ENCODE assay signal across 1 cellular context in genomic region chr13:75307370-75307984, GRCh38.
TF ChIP-seq lines count a peak whose summit lies in the region.

No MANE protein-coding gene starts in this region.

TF ChIP-seq in WTC11, 78 proteins besides CTCF, POLR2A, EP300 and RAD21 (continued from another document):
- TF ChIP-seq ARID4B (CRISPR knock-in tag; IDR thresholded peaks at IDR 0.05; ENCODE audit: borderline replicate concordance), result no peak
- TF ChIP-seq, protein P1, sequence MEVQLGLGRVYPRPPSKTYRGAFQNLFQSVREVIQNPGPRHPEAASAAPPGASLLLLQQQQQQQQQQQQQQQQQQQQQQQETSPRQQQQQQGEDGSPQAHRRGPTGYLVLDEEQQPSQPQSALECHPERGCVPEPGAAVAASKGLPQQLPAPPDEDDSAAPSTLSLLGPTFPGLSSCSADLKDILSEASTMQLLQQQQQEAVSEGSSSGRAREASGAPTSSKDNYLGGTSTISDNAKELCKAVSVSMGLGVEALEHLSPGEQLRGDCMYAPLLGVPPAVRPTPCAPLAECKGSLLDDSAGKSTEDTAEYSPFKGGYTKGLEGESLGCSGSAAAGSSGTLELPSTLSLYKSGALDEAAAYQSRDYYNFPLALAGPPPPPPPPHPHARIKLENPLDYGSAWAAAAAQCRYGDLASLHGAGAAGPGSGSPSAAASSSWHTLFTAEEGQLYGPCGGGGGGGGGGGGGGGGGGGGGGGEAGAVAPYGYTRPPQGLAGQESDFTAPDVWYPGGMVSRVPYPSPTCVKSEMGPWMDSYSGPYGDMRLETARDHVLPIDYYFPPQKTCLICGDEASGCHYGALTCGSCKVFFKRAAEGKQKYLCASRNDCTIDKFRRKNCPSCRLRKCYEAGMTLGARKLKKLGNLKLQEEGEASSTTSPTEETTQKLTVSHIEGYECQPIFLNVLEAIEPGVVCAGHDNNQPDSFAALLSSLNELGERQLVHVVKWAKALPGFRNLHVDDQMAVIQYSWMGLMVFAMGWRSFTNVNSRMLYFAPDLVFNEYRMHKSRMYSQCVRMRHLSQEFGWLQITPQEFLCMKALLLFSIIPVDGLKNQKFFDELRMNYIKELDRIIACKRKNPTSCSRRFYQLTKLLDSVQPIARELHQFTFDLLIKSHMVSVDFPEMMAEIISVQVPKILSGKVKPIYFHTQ (CRISPR knock-in tag; IDR thresholded peaks at IDR 0.05), result no peak
- no peak for TF ChIP-seq JUN (CRISPR knock-in tag; IDR thresholded peaks at IDR 0.05)
- TF ChIP-seq, protein P2, sequence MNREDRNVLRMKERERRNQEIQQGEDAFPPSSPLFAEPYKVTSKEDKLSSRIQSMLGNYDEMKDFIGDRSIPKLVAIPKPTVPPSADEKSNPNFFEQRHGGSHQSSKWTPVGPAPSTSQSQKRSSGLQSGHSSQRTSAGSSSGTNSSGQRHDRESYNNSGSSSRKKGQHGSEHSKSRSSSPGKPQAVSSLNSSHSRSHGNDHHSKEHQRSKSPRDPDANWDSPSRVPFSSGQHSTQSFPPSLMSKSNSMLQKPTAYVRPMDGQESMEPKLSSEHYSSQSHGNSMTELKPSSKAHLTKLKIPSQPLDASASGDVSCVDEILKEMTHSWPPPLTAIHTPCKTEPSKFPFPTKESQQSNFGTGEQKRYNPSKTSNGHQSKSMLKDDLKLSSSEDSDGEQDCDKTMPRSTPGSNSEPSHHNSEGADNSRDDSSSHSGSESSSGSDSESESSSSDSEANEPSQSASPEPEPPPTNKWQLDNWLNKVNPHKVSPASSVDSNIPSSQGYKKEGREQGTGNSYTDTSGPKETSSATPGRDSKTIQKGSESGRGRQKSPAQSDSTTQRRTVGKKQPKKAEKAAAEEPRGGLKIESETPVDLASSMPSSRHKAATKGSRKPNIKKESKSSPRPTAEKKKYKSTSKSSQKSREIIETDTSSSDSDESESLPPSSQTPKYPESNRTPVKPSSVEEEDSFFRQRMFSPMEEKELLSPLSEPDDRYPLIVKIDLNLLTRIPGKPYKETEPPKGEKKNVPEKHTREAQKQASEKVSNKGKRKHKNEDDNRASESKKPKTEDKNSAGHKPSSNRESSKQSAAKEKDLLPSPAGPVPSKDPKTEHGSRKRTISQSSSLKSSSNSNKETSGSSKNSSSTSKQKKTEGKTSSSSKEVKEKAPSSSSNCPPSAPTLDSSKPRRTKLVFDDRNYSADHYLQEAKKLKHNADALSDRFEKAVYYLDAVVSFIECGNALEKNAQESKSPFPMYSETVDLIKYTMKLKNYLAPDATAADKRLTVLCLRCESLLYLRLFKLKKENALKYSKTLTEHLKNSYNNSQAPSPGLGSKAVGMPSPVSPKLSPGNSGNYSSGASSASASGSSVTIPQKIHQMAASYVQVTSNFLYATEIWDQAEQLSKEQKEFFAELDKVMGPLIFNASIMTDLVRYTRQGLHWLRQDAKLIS (CRISPR knock-in tag; IDR thresholded peaks at IDR 0.05; ENCODE audit: borderline replicate concordance), result no peak
- TF ChIP-seq ZNF232 (CRISPR knock-in tag; IDR thresholded peaks at IDR 0.05), result no peak
- no peak for TF ChIP-seq NFATC4 (CRISPR knock-in tag; IDR thresholded peaks at IDR 0.05)
- TF ChIP-seq SP1 (CRISPR knock-in tag; conservative IDR thresholded peaks at IDR 0.05), result no peak
